ENCODE assay signal across 1 cellular context in genomic region chr5:151772029-151772867, GRCh38.
TF ChIP-seq lines count a peak whose summit lies in the region.

No MANE protein-coding gene starts in this region.

TF ChIP-seq in H1, 55 proteins besides CTCF, POLR2A, EP300 and RAD21:
- TF ChIP-seq SP4 (IDR thresholded peaks at IDR 0.05; ENCODE audit: low read length) = no peak
- peak; percentile 38 for TF ChIP-seq SAP30 (IDR thresholded peaks at IDR 0.05; ENCODE audit: insufficient read depth, insufficient replicate concordance, low read length)
- TF ChIP-seq HDAC2 (IDR thresholded peaks at IDR 0.05; ENCODE audit: borderline replicate concordance in 1 of 2, low read depth in 2 of 2, low read length in 2 of 2) = no peak; a peak in 2 of 4 replicates
- TF ChIP-seq JUND (IDR thresholded peaks at IDR 0.05; ENCODE audit: low read length) = no peak
- TF ChIP-seq MAX (IDR thresholded peaks at IDR 0.05) = peak; percentile 49
- TF ChIP-seq BACH1 (IDR thresholded peaks at IDR 0.05; ENCODE audit: low read length) = no peak
- TF ChIP-seq RBBP5 (IDR thresholded peaks at IDR 0.05; ENCODE audit: borderline replicate concordance, low read depth, low read length) = peak; percentile 67
- TF ChIP-seq RNF2 (IDR thresholded peaks at IDR 0.05; ENCODE audit: borderline replicate concordance, low read depth, low read length, missing control alignments, poor library complexity, severe bottlenecking) = no peak
- no peak for TF ChIP-seq POU5F1 (IDR thresholded peaks at IDR 0.05; ENCODE audit: low read depth, low read length)
- no peak for TF ChIP-seq CBX5 (IDR thresholded peaks at IDR 0.05; ENCODE audit: low read depth, low read length)
- TF ChIP-seq CTBP2 (IDR thresholded peaks at IDR 0.05; ENCODE audit: borderline replicate concordance, insufficient read depth, insufficient read length, low read length) = no peak
- peak; percentile 65 for TF ChIP-seq SIRT6 (IDR thresholded peaks at IDR 0.05; ENCODE audit: low read length)
- TF ChIP-seq TEAD4 (IDR thresholded peaks at IDR 0.05; ENCODE audit: low read depth, low read length) = no peak
- TF ChIP-seq ASH2L (IDR thresholded peaks at IDR 0.05; ENCODE audit: low read length) = no peak
- no peak for TF ChIP-seq HDAC6 (IDR thresholded peaks at IDR 0.05; ENCODE audit: low read depth, low read length)
- TF ChIP-seq SIN3A (conservative IDR thresholded peaks at IDR 0.05 in 1 of 2, IDR thresholded peaks at IDR 0.05 in 1 of 2; ENCODE audit: low read depth in 1 of 2, low read length in 2 of 2) = no peak
- no peak for TF ChIP-seq FOSL1 (IDR thresholded peaks at IDR 0.05; ENCODE audit: insufficient read depth, low read depth, low read length)
- TF ChIP-seq ATF3 (IDR thresholded peaks at IDR 0.05; ENCODE audit: insufficient read depth, low read depth, low read length) = no peak
- TF ChIP-seq E2F6 (IDR thresholded peaks at IDR 0.05) = no peak; the same call in none of the 2 replicates
- TF ChIP-seq SRF (IDR thresholded peaks at IDR 0.05; ENCODE audit: low read depth, low read length) = no peak
- TF ChIP-seq KDM5A (IDR thresholded peaks at IDR 0.05; ENCODE audit: low read length) = no peak
- TF ChIP-seq CEBPB (IDR thresholded peaks at IDR 0.05; ENCODE audit: low read depth, low read length) = no peak
- TF ChIP-seq NRF1 (IDR thresholded peaks at IDR 0.05; ENCODE audit: low read depth, low read length) = no peak
- no peak for TF ChIP-seq KDM1A (IDR thresholded peaks at IDR 0.05; ENCODE audit: borderline replicate concordance, low read length)
- no peak for TF ChIP-seq GTF2F1 (IDR thresholded peaks at IDR 0.05; ENCODE audit: borderline replicate concordance, low read depth, low read length)
- TF ChIP-seq PHF8 (conservative IDR thresholded peaks at IDR 0.05; ENCODE audit: low read depth, low read length) = peak; percentile 93
